Comparison of ENCODE assay signal across 25 cellular contexts in the genomic region with DNA sequence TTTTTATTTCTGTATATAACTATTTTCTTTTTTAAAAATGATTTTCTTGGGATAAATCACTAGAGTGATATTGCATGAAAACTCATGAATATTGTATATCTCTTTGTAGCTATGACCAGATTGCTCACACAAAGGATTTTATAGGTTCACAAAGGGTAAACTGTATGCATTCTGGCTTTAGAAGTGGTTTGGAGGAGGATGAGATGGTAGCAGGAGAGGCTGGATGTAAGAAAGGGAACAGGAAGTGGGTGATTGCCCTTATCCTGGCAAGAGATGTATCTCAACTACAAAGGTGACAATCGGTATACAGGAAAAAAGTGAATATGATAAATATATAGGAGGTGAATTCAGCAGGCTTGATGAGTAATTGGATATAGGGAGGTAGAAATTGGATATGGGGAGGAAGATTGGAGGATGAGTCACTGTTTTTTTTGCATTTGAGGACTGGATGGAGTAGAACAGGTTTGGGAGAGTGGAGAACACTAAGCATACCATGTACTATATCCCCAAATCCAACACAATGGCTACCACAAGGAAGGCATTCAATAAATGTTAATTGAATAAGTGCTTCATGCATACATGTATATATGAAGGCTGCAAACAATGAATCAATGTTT. TPM values are rescaled to one million over a fixed set of nuclear protein-coding genes. Genes with fewer than 3 reads are reported as not detected.
"Had no signal": no experiment of that assay in that cellular context is flagged by ENCODE, and none has a peak within 500 bp of the region (broad histone marks: within the 10 kb centered on the region; RNA-seq: fewer than 3 reads in every experiment).

No MANE protein-coding gene starts in this region.

- H3K4me1 ChIP-seq: gastroesophageal sphincter, heart right ventricle, transverse colon had no signal

- H3K9me3 ChIP-seq: gastroesophageal sphincter, heart right ventricle, transverse colon had no signal

- H3K4me3 ChIP-seq: gastroesophageal sphincter, heart right ventricle, lung, skin epidermis, transverse colon had no signal

- DNase-seq: activated naive CD8-positive, alpha-beta T cell treated with anti-CD3 and anti-CD28 coated beads for 36 hours; amygdala; brain microvascular endothelial cell; cerebellar nuclear complex; effector memory CD8-positive, alpha-beta T cell; heart right ventricle; left colon; midbrain; right cardiac atrium; stimulated activated CD4-positive, alpha-beta T cell treated with anti-CD3 and anti-CD28 coated beads, Interleukin-15, amount 100 ng/mL, for 24 hours; stimulated activated CD4-positive, alpha-beta T cell treated with anti-CD3 and anti-CD28 coated beads, Interleukin-4, amount 100 ng/mL, for 1 hour; stimulated activated naive CD4-positive, alpha-beta T cell; substantia nigra; transverse colon had no signal

- H3K27me3 ChIP-seq: brain microvascular endothelial cell, gastroesophageal sphincter, transverse colon had no signal

- ATAC-seq: activated CD4-positive, CD25-positive, alpha-beta regulatory T cell treated with anti-CD3 and anti-CD28 coated beads, Interleukin-2, amount 50 U/mL, for 24 hours; effector memory CD8-positive, alpha-beta T cell; gastroesophageal sphincter; heart right ventricle; left colon; right cardiac atrium had no signal

- H3K36me3 ChIP-seq: brain microvascular endothelial cell, gastroesophageal sphincter, heart right ventricle, transverse colon had no signal

- H3K27ac ChIP-seq: brain microvascular endothelial cell, epithelial cell of prostate, gastroesophageal sphincter, heart right ventricle, skin epidermis, transverse colon had no signal

RNA-seq across cellular contexts. Expression of gene FGG, which starts 9.9 kb away (rescaled TPM):
- total RNA-seq: activated CD8-positive, alpha-beta memory T cell treated with anti-CD3 and anti-CD28 coated beads for 36 hours; activated naive CD8-positive, alpha-beta T cell treated with anti-CD3 and anti-CD28 coated beads for 36 hours; activated T-helper 1 cell treated with anti-CD3 and anti-CD28 coated beads, Interleukin-12 subunit alpha, Interleukin-12 subunit beta, Interleukin-2, Interleukin-4 antibody, amounts not matched to agents 30 ng/mL and 10 ng/mL and 1 ng/mL, durations not matched to agents 14 hours and 24 hours and 36 hours; fibroblast of lung; gastroesophageal sphincter; left colon; myocyte; T-helper 2 cell treated with Interferon-gamma antibody and Interleukin-4, amounts not matched to agents 100 ng/mL and 5 ng/mL, for 36 hours; transverse colon had no signal

RNA-seq across cellular contexts. Expression of gene FGA, which starts 12.0 kb away (rescaled TPM):
- total RNA-seq: activated CD8-positive, alpha-beta memory T cell treated with anti-CD3 and anti-CD28 coated beads for 36 hours; activated naive CD8-positive, alpha-beta T cell treated with anti-CD3 and anti-CD28 coated beads for 36 hours; activated T-helper 1 cell treated with anti-CD3 and anti-CD28 coated beads, Interleukin-12 subunit alpha, Interleukin-12 subunit beta, Interleukin-2, Interleukin-4 antibody, amounts not matched to agents 30 ng/mL and 10 ng/mL and 1 ng/mL, durations not matched to agents 14 hours and 24 hours and 36 hours; fibroblast of lung; left colon; myocyte; omental fat pad; T-helper 2 cell treated with Interferon-gamma antibody and Interleukin-4, amounts not matched to agents 100 ng/mL and 5 ng/mL, for 36 hours; transverse colon had no signal

RNA-seq across cellular contexts. Expression of gene FGB, which starts 39.7 kb away (rescaled TPM):
- total RNA-seq: activated CD8-positive, alpha-beta memory T cell treated with anti-CD3 and anti-CD28 coated beads for 36 hours; activated naive CD8-positive, alpha-beta T cell treated with anti-CD3 and anti-CD28 coated beads for 36 hours; activated T-helper 1 cell treated with anti-CD3 and anti-CD28 coated beads, Interleukin-12 subunit alpha, Interleukin-12 subunit beta, Interleukin-2, Interleukin-4 antibody, amounts not matched to agents 30 ng/mL and 10 ng/mL and 1 ng/mL, durations not matched to agents 14 hours and 24 hours and 36 hours; fibroblast of lung; left colon; myocyte; omental fat pad; T-helper 2 cell treated with Interferon-gamma antibody and Interleukin-4, amounts not matched to agents 100 ng/mL and 5 ng/mL, for 36 hours; transverse colon had no signal
